8 cellular contexts compared by ENCODE assay signal in the genomic region with DNA sequence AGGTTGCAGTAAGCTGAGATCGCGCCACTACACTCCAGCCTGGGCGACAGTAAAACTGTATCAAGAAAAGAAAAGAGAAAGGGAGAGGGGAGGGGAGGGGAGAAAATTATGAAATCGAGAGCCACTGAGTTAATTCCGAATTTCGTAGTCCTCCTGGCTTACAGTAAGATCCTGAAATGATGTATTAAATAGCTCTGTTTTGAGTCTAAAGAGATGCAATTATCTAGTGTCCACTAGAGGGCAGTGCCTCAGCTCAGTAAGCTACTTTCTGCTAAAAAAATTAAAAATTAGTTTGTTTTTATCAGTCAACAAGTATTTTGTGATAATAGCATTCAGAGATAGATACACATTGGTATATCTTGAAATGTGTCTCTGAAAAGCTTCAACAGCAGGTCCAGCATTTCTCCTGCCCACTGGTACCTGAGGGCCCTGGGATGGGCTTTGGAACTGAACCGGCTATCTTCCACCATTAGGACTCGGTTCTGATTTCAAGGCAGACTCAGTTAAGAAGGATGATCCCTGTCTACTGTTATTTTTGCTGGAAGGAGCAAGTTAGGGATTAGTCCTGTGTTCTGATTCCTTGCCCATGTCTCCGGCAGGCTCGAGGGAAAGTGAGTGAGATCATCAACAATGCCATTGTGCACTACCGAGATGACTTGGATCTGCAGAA. TPM values are rescaled to one million over a fixed set of nuclear protein-coding genes. Genes with fewer than 3 reads are reported as not detected.
DNase-seq lines count a peak whose midpoint lies in the region; ATAC-seq and TF ChIP-seq lines count a peak whose summit lies in the region.

No MANE protein-coding gene starts in this region.

- no peaks in the 10 kb centered on the region for H3K9me2 ChIP-seq in HCT116 (ENCODE audit: insufficient read depth)
- no peaks in the 10 kb centered on the region for H3K9me2 ChIP-seq in PC-9 (ENCODE audit: insufficient read depth)

- no peaks in the 10 kb centered on the region for H4K20me1 ChIP-seq in HCT116 (ENCODE audit: insufficient read depth)
- no peaks in the 10 kb centered on the region for H4K20me1 ChIP-seq in PC-9 (ENCODE audit: insufficient read depth)

- WGBS in endodermal cell (ENCODE audit: insufficient coverage in 1 of 2, insufficient read length in 1 of 2), 2 experiments = 69 to 78% methylated on average over 11 of the region's 11 CpGs

- ATAC-seq in HCT116 (peak; percentile 64), HG03442 (IDR thresholded peaks at IDR 0.05; ENCODE audit: unreplicated experiment) (no peak), HG02973 (IDR thresholded peaks at IDR 0.05; ENCODE audit: unreplicated experiment) (no peak), GM21526 (IDR thresholded peaks at IDR 0.05; ENCODE audit: low FRiP score, unreplicated experiment) (no peak)

- H3K4me1 ChIP-seq in HCT116 (ENCODE audit: control insufficient read depth in 1 of 2, insufficient read depth in 2 of 2, low read length in 2 of 2) (no peaks in the 10 kb centered on the region), PC-9 (replicated peaks; ENCODE audit: insufficient read depth) (no peaks in the 10 kb centered on the region), endodermal cell (ENCODE audit: control insufficient read depth, insufficient read depth, low read length) (no peaks in the 10 kb centered on the region), neutrophil (ENCODE audit: control insufficient read depth in 1 of 2, insufficient read depth in 1 of 2, low read depth in 1 of 2, low read length in 1 of 2) (peaks cover 0 to 3% of the 10 kb centered on the region in 2 experiments)

- H3K9me3 Mint-ChIP-seq in endodermal cell = no peaks in the 10 kb centered on the region

- TF ChIP-seq POLR2A in HCT116 (IDR thresholded peaks at IDR 0.05; ENCODE audit: borderline replicate concordance, extremely low read depth, insufficient read depth, insufficient read length) = no peak

- no peak overlapping the region for H3K4me3 Mint-ChIP-seq in endodermal cell

- H2AFZ ChIP-seq in HCT116 (ENCODE audit: low read depth, low read length, poor library complexity, severe bottlenecking) (no peak overlapping the region), PC-9 (no peak overlapping the region)

- H3K4me1 Mint-ChIP-seq in endodermal cell = peaks cover 11% of the 10 kb centered on the region

- H3K27me3 ChIP-seq in HCT116 (ENCODE audit: insufficient read depth, low read length) = no peaks in the 10 kb centered on the region
- no peaks in the 10 kb centered on the region for H3K27me3 ChIP-seq in PC-9 (ENCODE audit: insufficient read depth, low read depth)
- no peaks in the 10 kb centered on the region for H3K27me3 ChIP-seq in endodermal cell (ENCODE audit: control insufficient read depth, insufficient read depth, low read length, poor library complexity, severe bottlenecking)
- peaks cover 20% of the 10 kb centered on the region for H3K27me3 ChIP-seq in neutrophil

- BruUV-seq in HCT116 (replicated peaks; lab: Mats Ljungman, UMichigan) = no TSS peak
- BruUV-seq in PC-9 (replicated peaks; lab: Mats Ljungman, UMichigan) = no TSS peak

- no peaks in the 10 kb centered on the region for H3K27me3 Mint-ChIP-seq in endodermal cell (ENCODE audit: insufficient read depth)

- CTCF ChIA-PET in HCT116 (lab: Charles Lee) = interaction anchor here (0.6 to 3.0 kb wide), 34 partner anchors 8 to 661 kb away, joined by 3 to 45 read pairs (median 4); a partner anchor contains a TSS
- CTCF ChIA-PET in PC-9 (lab: Charles Lee) = interaction anchor here (0.5 to 1.6 kb wide), 23 partner anchors 8 to 1228 kb away, joined by 3 to 21 read pairs (median 5); a partner anchor contains a TSS

- H3K36me3 ChIP-seq in HCT116 (ENCODE audit: control insufficient read depth in 1 of 2, insufficient read depth in 2 of 2, low read length in 2 of 2) (peaks cover 0 to 2% of the 10 kb centered on the region in 2 experiments; a peak in 1 of 4 replicates), PC-9 (ENCODE audit: low read depth) (no peaks in the 10 kb centered on the region), endodermal cell (ENCODE audit: control insufficient read depth, insufficient read depth, low read length) (peaks cover 6% of the 10 kb centered on the region), neutrophil (no peaks in the 10 kb centered on the region)

- H3F3A ChIP-seq in PC-9 (ENCODE audit: insufficient read depth, low read depth) = no peaks in the 10 kb centered on the region

- no peaks in the 10 kb centered on the region for H3K9me3 ChIP-seq in HCT116 (ENCODE audit: control insufficient read depth in 1 of 2, insufficient read depth in 1 of 2, low read depth in 1 of 2, low read length in 2 of 2)
- H3K9me3 ChIP-seq in PC-9 (ENCODE audit: insufficient read depth, low read depth) = no peaks in the 10 kb centered on the region
- no peaks in the 10 kb centered on the region for H3K9me3 ChIP-seq in endodermal cell (ENCODE audit: control insufficient read depth, low read length)
- H3K9me3 ChIP-seq in neutrophil = no peaks in the 10 kb centered on the region

- POLR2A ChIA-PET in HCT116 (lab: Charles Lee) (interaction anchor here (0.7 kb wide), 1 partner anchor 25 kb away, joined by 6 read pairs; a partner anchor contains a TSS), PC-9 (lab: Charles Lee; ENCODE audit: unreplicated experiment) (interaction anchor here (0.6 to 1.0 kb wide), 7 partner anchors 40 to 633 kb away, joined by 3 to 6 read pairs (median 4); a partner anchor contains a TSS)

- intact Hi-C loops in HCT116 (cut with micrococcal nuclease) = loop anchor here (2.0 kb wide), 1 partner anchor 47 kb away; no protein-coding TSS in a partner anchor
- intact Hi-C loops in PC-9 (cut with micrococcal nuclease; ENCODE audit: unreplicated experiment) = loop anchor here (1.0 kb wide), 1 partner anchor 46 kb away; no protein-coding TSS in a partner anchor

- DNase-seq in CMK (ENCODE audit: low read depth) (peak; percentile 40), HCT116 (ENCODE audit: low read depth, low spot score) (peak; percentile 36), PC-9 (no peak), endodermal cell (no peak)

- no peak overlapping the region for H3K27ac ChIP-seq in HCT116 (ENCODE audit: low read depth, low read length)
- H3K27ac ChIP-seq in PC-9 = no peak overlapping the region
- no peak overlapping the region for H3K27ac ChIP-seq in endodermal cell (ENCODE audit: low read depth, low read length)
- no peak overlapping the region for H3K27ac ChIP-seq in neutrophil

- no peak overlapping the region for H3K27ac Mint-ChIP-seq in endodermal cell

- H3K9ac ChIP-seq in HCT116 (ENCODE audit: low read length) (no peak overlapping the region), endodermal cell (ENCODE audit: extremely low read depth, low read length, poor library complexity, severe bottlenecking) (no peak overlapping the region)

- TF ChIP-seq RAD21 in HCT116 (IDR thresholded peaks at IDR 0.05; ENCODE audit: low read depth) = peak; percentile 61

- no peak overlapping the region for H3K4me2 ChIP-seq in HCT116 (ENCODE audit: low read length)
- H3K4me2 ChIP-seq in PC-9 = no peak overlapping the region

- RAD21 ChIA-PET in HCT116 (lab: Charles Lee; ENCODE audit: low non-redundant PET in 1 of 2, low total read pairs in 2 of 2, uncharacterized antibody in 2 of 2, unreplicated experiment in 2 of 2) = interaction anchor here (0.6 to 1.1 kb wide), 3 partner anchors 47 to 72 kb away, joined by 3 to 8 read pairs (median 4); no protein-coding TSS in a partner anchor

- H3K79me2 ChIP-seq in HCT116 (ENCODE audit: insufficient read depth, low read length) = no peaks in the 10 kb centered on the region
- H3K79me2 ChIP-seq in PC-9 (ENCODE audit: low read depth) = no peaks in the 10 kb centered on the region

- peak; percentile 65 to 92 (median 75); a peak in 5 of 6 replicates for TF ChIP-seq CTCF in HCT116 (IDR thresholded peaks at IDR 0.05 in 2 of 3, conservative IDR thresholded peaks at IDR 0.05 in 1 of 3; ENCODE audit: borderline replicate concordance in 1 of 3, insufficient read depth in 1 of 3, low read depth in 2 of 3, low read length in 2 of 3)
- TF ChIP-seq CTCF in PC-9 (conservative IDR thresholded peaks at IDR 0.05) = peak; percentile 87
- TF ChIP-seq CTCF in endodermal cell (conservative IDR thresholded peaks at IDR 0.05) = peak; percentile 94
- TF ChIP-seq CTCF in neutrophil (IDR thresholded peaks at IDR 0.05) = peak; percentile 55

- no peak overlapping the region for H3K4me3 ChIP-seq in HCT116 (replicated peaks in 1 of 2; ENCODE audit: low read depth in 1 of 2, low read length in 2 of 2)
- no peak overlapping the region for H3K4me3 ChIP-seq in PC-9
- H3K4me3 ChIP-seq in endodermal cell (ENCODE audit: low read length) = no peak overlapping the region
- no peak overlapping the region for H3K4me3 ChIP-seq in neutrophil (ENCODE audit: low read depth in 1 of 2, low read length in 1 of 2)

- H3K36me3 Mint-ChIP-seq in endodermal cell (ENCODE audit: low read depth) = peaks cover 17% of the 10 kb centered on the region

TF ChIP-seq in HCT116, 20 proteins besides CTCF, POLR2A, EP300 and RAD21 (continues in another document):
- TF ChIP-seq JUND (IDR thresholded peaks at IDR 0.05) (no peak), TCF7L2 (IDR thresholded peaks at IDR 0.05; ENCODE audit: borderline replicate concordance, extremely low read depth, insufficient read depth, insufficient read length) (no peak), EGR1 (IDR thresholded peaks at IDR 0.05; ENCODE audit: low read depth) (no peak), CEBPB (IDR thresholded peaks at IDR 0.05; ENCODE audit: low read depth) (no peak), SRF (IDR thresholded peaks at IDR 0.05; ENCODE audit: low read depth) (no peak), POLR2AphosphoS5 (IDR thresholded peaks at IDR 0.05; ENCODE audit: low read depth, low read length) (no peak), ZNF274 (IDR thresholded peaks at IDR 0.05; ENCODE audit: low read depth, low read length) (no peak), EZH2 (IDR thresholded peaks at IDR 0.05) (no peak), SIN3A (IDR thresholded peaks at IDR 0.05; ENCODE audit: low read depth) (no peak), SP1 (IDR thresholded peaks at IDR 0.05; ENCODE audit: low read depth) (no peak)
- TF ChIP-seq, protein P1, sequence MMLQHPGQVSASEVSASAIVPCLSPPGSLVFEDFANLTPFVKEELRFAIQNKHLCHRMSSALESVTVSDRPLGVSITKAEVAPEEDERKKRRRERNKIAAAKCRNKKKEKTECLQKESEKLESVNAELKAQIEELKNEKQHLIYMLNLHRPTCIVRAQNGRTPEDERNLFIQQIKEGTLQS (IDR thresholded peaks at IDR 0.05) = no peak

RNA-seq across cellular contexts. Expression of a gene that starts 19.5 kb away (rescaled TPM):
- total RNA-seq in HCT116 (2021; ENCODE audit: unreplicated experiment) (22.2 TPM), PC-9 (2021) (5.8 and 9.6 TPM in 2 replicates), endodermal cell (10 to 100 TPM; 33.2 to 35.6 TPM)
- polyA plus RNA-seq in HCT116 (2012) = 23.1 and 25.2 TPM in 2 replicates
- 23.2 TPM for polyA plus RNA-seq in endodermal cell (2013, experiment 1 of 2)
- polyA plus RNA-seq in endodermal cell (2013, experiment 2 of 2) = 23.9 TPM

RNA-seq across cellular contexts. Expression of a gene that starts 24.4 kb away (rescaled TPM):
- total RNA-seq in HCT116 (2021; ENCODE audit: unreplicated experiment) (12.8 TPM), PC-9 (2021) (1.2 and 1.9 TPM in 2 replicates), endodermal cell (10 to 100 TPM; 75.5 to 76.2 TPM)
- 11.3 and 11.4 TPM in 2 replicates for polyA plus RNA-seq in HCT116 (2012)
- polyA plus RNA-seq in endodermal cell (2013, experiment 1 of 2) = 72.7 TPM
- polyA plus RNA-seq in endodermal cell (2013, experiment 2 of 2) = 71.3 TPM

Comparison
In these comparisons a context has a peak if more than half of its experiments do, and no peak if none do; other contexts are left out.
1. DNase-seq: peak in CMK (single experiment) and HCT116 (single experiment); none in PC-9 (0 of 2) and endodermal cell (single experiment).
2. Peak in every context shown above with its lines, with median percentiles within 50 percentile points of each other: CTCF ChIP-seq.